In the genomic region with DNA sequence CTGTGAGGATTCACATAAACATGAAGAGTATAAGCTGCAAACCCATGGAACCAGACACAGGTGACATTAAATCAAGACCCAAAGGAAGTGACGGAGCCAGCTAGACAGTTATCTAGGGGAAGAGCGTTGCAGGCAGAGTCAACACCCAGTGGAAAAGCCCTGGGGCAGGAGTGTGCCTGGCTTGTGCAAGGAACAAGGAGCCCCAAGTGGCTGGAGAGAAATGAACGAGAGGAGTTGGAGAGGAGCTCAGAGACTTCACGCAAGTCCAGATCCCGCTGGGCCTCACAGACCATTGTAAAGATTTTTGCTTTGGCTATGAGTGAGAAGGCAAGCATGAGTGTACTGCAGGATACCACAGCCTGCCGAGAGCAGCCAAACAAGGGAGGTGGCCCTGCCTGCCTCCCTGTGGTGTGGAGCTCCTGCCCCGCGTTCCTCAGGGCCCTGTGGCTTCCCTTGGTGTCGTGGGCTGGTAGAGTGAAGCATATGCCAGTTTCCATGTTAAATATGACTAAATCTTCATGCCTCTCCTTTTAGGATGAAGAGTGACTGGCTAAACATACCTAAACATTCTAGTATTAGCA, we compare ENCODE assay signal across 25 cellular contexts.
"Had no signal": no experiment of that assay in that cellular context is flagged by ENCODE, and none has a peak within 500 bp of the region (broad histone marks: within the 10 kb centered on the region; RNA-seq: fewer than 3 reads in every experiment).

No MANE protein-coding gene starts in this region.

- H3K9me3 Mint-ChIP-seq: activated B cell treated with CpG ODN at 0.5 μM for 24 hours; activated CD4-positive, alpha-beta T cell treated with anti-CD3 and anti-CD28 coated beads, Interleukin-2, amount 10 ng/mL, durations not matched to agents 24 days and 14 days; activated T-cell treated with anti-CD3 and anti-CD28 coated beads, Interleukin-2, amount 50 U/mL, for 24 hours; activated T-helper 1 cell treated with anti-CD3 and anti-CD28 coated beads, Interleukin-12 subunit alpha, Interleukin-12 subunit beta, Interleukin-2, Interleukin-4 antibody, amounts not matched to agents 30 ng/mL and 10 ng/mL and 1 ng/mL, durations not matched to agents 14 hours and 24 hours and 36 hours; T-helper 1 cell treated with Interleukin-12 subunit alpha and Interleukin-12 subunit beta and Interleukin-4 antibody, amounts not matched to agents 30 μg/mL and 1 μg/mL, for 36 hours had no signal

- ATAC-seq: activated CD8-positive, alpha-beta memory T cell treated with anti-CD3 and anti-CD28 coated beads, Interleukin-2, amount 10 ng/mL, durations not matched to agents 7 days and 5 days; PC-3 had no signal

- H3K4me1 Mint-ChIP-seq: activated CD8-positive, alpha-beta memory T cell treated with anti-CD3 and anti-CD28 coated beads, Interleukin-2, amount 10 ng/mL, durations not matched to agents 7 days and 5 days had no signal

- H3K36me3 Mint-ChIP-seq: activated CD8-positive, alpha-beta memory T cell treated with anti-CD3 and anti-CD28 coated beads, Interleukin-2, amount 10 ng/mL, durations not matched to agents 7 days and 5 days; activated naive CD8-positive, alpha-beta T cell had no signal

- H3K4me3 Mint-ChIP-seq: activated B cell treated with CpG ODN at 0.5 μM for 24 hours; activated CD4-positive, alpha-beta T cell treated with anti-CD3 and anti-CD28 coated beads, Interleukin-2, amount 10 ng/mL, durations not matched to agents 24 days and 14 days; activated CD8-positive, alpha-beta memory T cell treated with anti-CD3 and anti-CD28 coated beads, Interleukin-2, amount 10 ng/mL, durations not matched to agents 7 days and 5 days; activated naive CD8-positive, alpha-beta T cell; activated T-cell treated with anti-CD3 and anti-CD28 coated beads, Interleukin-2, amount 50 U/mL, for 24 hours; activated T-helper 1 cell treated with anti-CD3 and anti-CD28 coated beads, Interleukin-12 subunit alpha, Interleukin-12 subunit beta, Interleukin-2, Interleukin-4 antibody, amounts not matched to agents 30 ng/mL and 10 ng/mL and 1 ng/mL, durations not matched to agents 14 hours and 24 hours and 36 hours; T-helper 1 cell treated with Interleukin-12 subunit alpha and Interleukin-12 subunit beta and Interleukin-4 antibody, amounts not matched to agents 30 μg/mL and 1 μg/mL, for 36 hours had no signal

- H3K27ac Mint-ChIP-seq: activated B cell treated with CpG ODN at 0.5 μM for 24 hours; activated CD4-positive, alpha-beta T cell treated with anti-CD3 and anti-CD28 coated beads, Interleukin-2, amount 10 ng/mL, durations not matched to agents 24 days and 14 days; activated CD8-positive, alpha-beta memory T cell treated with anti-CD3 and anti-CD28 coated beads, Interleukin-2, amount 10 ng/mL, durations not matched to agents 7 days and 5 days; activated naive CD8-positive, alpha-beta T cell; activated T-cell treated with anti-CD3 and anti-CD28 coated beads, Interleukin-2, amount 50 U/mL, for 24 hours; activated T-helper 1 cell treated with anti-CD3 and anti-CD28 coated beads, Interleukin-12 subunit alpha, Interleukin-12 subunit beta, Interleukin-2, Interleukin-4 antibody, amounts not matched to agents 30 ng/mL and 10 ng/mL and 1 ng/mL, durations not matched to agents 14 hours and 24 hours and 36 hours; T-helper 1 cell treated with Interleukin-12 subunit alpha and Interleukin-12 subunit beta and Interleukin-4 antibody, amounts not matched to agents 30 μg/mL and 1 μg/mL, for 36 hours had no signal

- H3K4me1 ChIP-seq: breast epithelium had no signal

- H3K27me3 ChIP-seq: breast epithelium had no signal

- H3K4me3 ChIP-seq: breast epithelium had no signal

- DNase-seq: activated B cell treated with CpG ODN at 0.5 μM for 24 hours; activated CD4-positive, alpha-beta T cell treated with anti-CD3 and anti-CD28 coated beads for 1 hour; activated CD4-positive, alpha-beta T cell treated with anti-CD3 and anti-CD28 coated beads, Interleukin-2, amount 10 ng/mL, durations not matched to agents 24 days and 14 days; activated CD4-positive, alpha-beta T cell treated with anti-CD3 and anti-CD28 coated beads, Interleukin-2, amount 50 U/mL, for 48 hours; activated CD8-positive, alpha-beta memory T cell treated with anti-CD3 and anti-CD28 coated beads, Interleukin-2, amount 10 ng/mL, durations not matched to agents 7 days and 5 days; activated effector memory CD4-positive, alpha-beta T cell treated with anti-CD3 and anti-CD28 coated beads, Interleukin-2, amount 50 U/mL, for 16 hours; activated naive CD4-positive, alpha-beta T cell treated with Interleukin-2 at 50 U/mL for 16 hours; activated T-cell treated with anti-CD3 and anti-CD28 coated beads, Interleukin-2, amount 50 U/mL, for 24 hours; aorta; caudate nucleus; MM.1S; NCI-H1105; NCI-H1436; NCI-H1694 treated with DMSO at 0.1 percent for 48 hours; NCI-H2029 treated with DMSO at 0.1 percent for 48 hours; NCI-H345; NCI-H510A; NCI-H526 treated with DMSO at 0.1 percent for 48 hours; NK-92 treated with Interleukin-12 subunit alpha and Interleukin-12 subunit beta, amount 100 ng/mL, for 24 hours; PC-3; SHP77 treated with DMSO at 0.1 percent for 48 hours had no signal

- H3K27ac ChIP-seq: breast epithelium had no signal

- H3K36me3 ChIP-seq: breast epithelium had no signal
